In genomic region chr14:47009615-47010014, GRCh38 we compare ENCODE assay signal across 1 cellular context.
TF ChIP-seq lines count a peak whose summit lies in the region.

No MANE protein-coding gene starts in this region.

TF ChIP-seq in GM23338, 12 proteins besides CTCF, POLR2A, EP300 and RAD21 (continued from another document):
- TF ChIP-seq, protein P1, sequence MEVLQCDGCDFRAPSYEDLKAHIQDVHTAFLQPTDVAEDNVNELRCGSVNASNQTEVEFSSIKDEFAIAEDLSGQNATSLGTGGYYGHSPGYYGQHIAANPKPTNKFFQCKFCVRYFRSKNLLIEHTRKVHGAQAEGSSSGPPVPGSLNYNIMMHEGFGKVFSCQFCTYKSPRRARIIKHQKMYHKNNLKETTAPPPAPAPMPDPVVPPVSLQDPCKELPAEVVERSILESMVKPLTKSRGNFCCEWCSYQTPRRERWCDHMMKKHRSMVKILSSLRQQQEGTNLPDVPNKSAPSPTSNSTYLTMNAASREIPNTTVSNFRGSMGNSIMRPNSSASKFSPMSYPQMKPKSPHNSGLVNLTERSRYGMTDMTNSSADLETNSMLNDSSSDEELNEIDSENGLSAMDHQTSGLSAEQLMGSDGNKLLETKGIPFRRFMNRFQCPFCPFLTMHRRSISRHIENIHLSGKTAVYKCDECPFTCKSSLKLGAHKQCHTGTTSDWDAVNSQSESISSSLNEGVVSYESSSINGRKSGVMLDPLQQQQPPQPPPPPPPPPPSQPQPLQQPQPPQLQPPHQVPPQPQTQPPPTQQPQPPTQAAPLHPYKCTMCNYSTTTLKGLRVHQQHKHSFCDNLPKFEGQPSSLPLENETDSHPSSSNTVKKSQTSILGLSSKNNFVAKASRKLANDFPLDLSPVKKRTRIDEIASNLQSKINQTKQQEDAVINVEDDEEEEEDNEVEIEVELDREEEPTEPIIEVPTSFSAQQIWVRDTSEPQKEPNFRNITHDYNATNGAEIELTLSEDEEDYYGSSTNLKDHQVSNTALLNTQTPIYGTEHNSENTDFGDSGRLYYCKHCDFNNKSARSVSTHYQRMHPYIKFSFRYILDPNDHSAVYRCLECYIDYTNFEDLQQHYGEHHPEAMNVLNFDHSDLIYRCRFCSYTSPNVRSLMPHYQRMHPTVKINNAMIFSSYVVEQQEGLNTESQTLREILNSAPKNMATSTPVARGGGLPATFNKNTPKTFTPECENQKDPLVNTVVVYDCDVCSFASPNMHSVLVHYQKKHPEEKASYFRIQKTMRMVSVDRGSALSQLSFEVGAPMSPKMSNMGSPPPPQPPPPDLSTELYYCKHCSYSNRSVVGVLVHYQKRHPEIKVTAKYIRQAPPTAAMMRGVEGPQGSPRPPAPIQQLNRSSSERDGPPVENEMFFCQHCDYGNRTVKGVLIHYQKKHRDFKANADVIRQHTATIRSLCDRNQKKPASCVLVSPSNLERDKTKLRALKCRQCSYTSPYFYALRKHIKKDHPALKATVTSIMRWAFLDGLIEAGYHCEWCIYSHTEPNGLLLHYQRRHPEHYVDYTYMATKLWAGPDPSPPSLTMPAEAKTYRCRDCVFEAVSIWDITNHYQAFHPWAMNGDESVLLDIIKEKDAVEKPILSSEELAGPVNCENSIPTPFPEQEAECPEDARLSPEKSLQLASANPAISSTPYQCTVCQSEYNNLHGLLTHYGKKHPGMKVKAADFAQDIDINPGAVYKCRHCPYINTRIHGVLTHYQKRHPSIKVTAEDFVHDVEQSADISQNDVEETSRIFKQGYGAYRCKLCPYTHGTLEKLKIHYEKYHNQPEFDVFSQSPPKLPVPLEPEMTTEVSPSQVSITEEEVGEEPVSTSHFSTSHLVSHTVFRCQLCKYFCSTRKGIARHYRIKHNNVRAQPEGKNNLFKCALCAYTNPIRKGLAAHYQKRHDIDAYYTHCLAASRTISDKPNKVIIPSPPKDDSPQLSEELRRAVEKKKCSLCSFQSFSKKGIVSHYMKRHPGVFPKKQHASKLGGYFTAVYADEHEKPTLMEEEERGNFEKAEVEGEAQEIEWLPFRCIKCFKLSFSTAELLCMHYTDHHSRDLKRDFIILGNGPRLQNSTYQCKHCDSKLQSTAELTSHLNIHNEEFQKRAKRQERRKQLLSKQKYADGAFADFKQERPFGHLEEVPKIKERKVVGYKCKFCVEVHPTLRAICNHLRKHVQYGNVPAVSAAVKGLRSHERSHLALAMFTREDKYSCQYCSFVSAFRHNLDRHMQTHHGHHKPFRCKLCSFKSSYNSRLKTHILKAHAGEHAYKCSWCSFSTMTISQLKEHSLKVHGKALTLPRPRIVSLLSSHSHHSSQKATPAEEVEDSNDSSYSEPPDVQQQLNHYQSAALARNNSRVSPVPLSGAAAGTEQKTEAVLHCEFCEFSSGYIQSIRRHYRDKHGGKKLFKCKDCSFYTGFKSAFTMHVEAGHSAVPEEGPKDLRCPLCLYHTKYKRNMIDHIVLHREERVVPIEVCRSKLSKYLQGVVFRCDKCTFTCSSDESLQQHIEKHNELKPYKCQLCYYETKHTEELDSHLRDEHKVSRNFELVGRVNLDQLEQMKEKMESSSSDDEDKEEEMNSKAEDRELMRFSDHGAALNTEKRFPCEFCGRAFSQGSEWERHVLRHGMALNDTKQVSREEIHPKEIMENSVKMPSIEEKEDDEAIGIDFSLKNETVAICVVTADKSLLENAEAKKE (CRISPR knock-in tag; IDR thresholded peaks at IDR 0.05) = no peak
- no peak for TF ChIP-seq CREB1 (CRISPR knock-in tag; IDR thresholded peaks at IDR 0.05; ENCODE audit: low read depth)
- TF ChIP-seq STAT1 (IDR thresholded peaks at IDR 0.05; ENCODE audit: unreplicated experiment) = no peak
- no peak for TF ChIP-seq EZH2phosphoT487 (IDR thresholded peaks at IDR 0.05; ENCODE audit: unreplicated experiment)
- no peak for TF ChIP-seq EZH2 (IDR thresholded peaks at IDR 0.05; ENCODE audit: low read depth, unreplicated experiment)
- TF ChIP-seq POLR2AphosphoS5 (IDR thresholded peaks at IDR 0.05; ENCODE audit: low read depth) = no peak
TF ChIP-seq in GM23338: peak in this region for 0.
